2 cellular contexts compared by ENCODE assay signal in genomic region chr20:34004227-34004626, GRCh38.
TF ChIP-seq lines count a peak whose summit lies in the region.

No MANE protein-coding gene starts in this region.

TF ChIP-seq in GM23338, 12 proteins besides CTCF, POLR2A, EP300 and RAD21:
- TF ChIP-seq CREB1 (CRISPR knock-in tag; IDR thresholded peaks at IDR 0.05; ENCODE audit: low read depth) (no peak), EZH2phosphoT487 (IDR thresholded peaks at IDR 0.05; ENCODE audit: unreplicated experiment) (no peak), REST (IDR thresholded peaks at IDR 0.05; ENCODE audit: unreplicated experiment) (no peak), STAT1 (IDR thresholded peaks at IDR 0.05; ENCODE audit: unreplicated experiment) (no peak), ETS1 (IDR thresholded peaks at IDR 0.05) (no peak), ZNF462 (CRISPR knock-in tag; IDR thresholded peaks at IDR 0.05) (no peak), JUNB (IDR thresholded peaks at IDR 0.05; ENCODE audit: unreplicated experiment) (no peak), POLR2AphosphoS5 (IDR thresholded peaks at IDR 0.05; ENCODE audit: low read depth) (no peak), ZNF114 (CRISPR knock-in tag; IDR thresholded peaks at IDR 0.05) (no peak), EZH2 (IDR thresholded peaks at IDR 0.05; ENCODE audit: low read depth, unreplicated experiment) (no peak), NANOG (IDR thresholded peaks at IDR 0.05; ENCODE audit: borderline replicate concordance) (no peak), ZNF331 (CRISPR knock-in tag; IDR thresholded peaks at IDR 0.05; ENCODE audit: low read depth) (no peak)

TF ChIP-seq in K562, 482 proteins besides CTCF, POLR2A, EP300 and RAD21:
- TF ChIP-seq ARID1B (IDR thresholded peaks at IDR 0.05) (peak; percentile 47), TRIM24 (IDR thresholded peaks at IDR 0.05) (peak; percentile 19 to 49; a peak in 1 of 4 replicates), TEAD4 (IDR thresholded peaks at IDR 0.05; ENCODE audit: low read length) (peak; percentile 53; the same call in 1 of the 2 replicates), TEAD4 (CRISPR knock-in tag; IDR thresholded peaks at IDR 0.05; ENCODE audit: borderline replicate concordance) (no peak), SETDB1 (IDR thresholded peaks at IDR 0.05; ENCODE audit: low read length) (no peak), HSF4 (CRISPR knock-in tag; IDR thresholded peaks at IDR 0.05; ENCODE audit: borderline replicate concordance) (no peak), TCF3 (CRISPR knock-in tag; IDR thresholded peaks at IDR 0.05) (peak; percentile 64), POLR2AphosphoS5 (IDR thresholded peaks at IDR 0.05; ENCODE audit: control insufficient read depth, insufficient read depth, low read depth, low read length) (peak; percentile 32; the same call in 1 of the 2 replicates), CTBP1 (IDR thresholded peaks at IDR 0.05; ENCODE audit: borderline replicate concordance) (0 out of 2 replicates have a peak, but pooled peaks have one; percentile 27), TAL1 (IDR thresholded peaks at IDR 0.05) (peak; percentile 56; the same call in 1 of the 2 replicates), KDM1A (IDR thresholded peaks at IDR 0.05) (peak in 1 of 2 experiments; percentile 31; a peak in 1 of 4 replicates), CBFA2T2 (conservative IDR thresholded peaks at IDR 0.05) (peak; percentile 70), CBFA2T3 (IDR thresholded peaks at IDR 0.05) (peak; percentile 85), SUPT5H (IDR thresholded peaks at IDR 0.05) (no peak), PRDM10 (IDR thresholded peaks at IDR 0.05; ENCODE audit: partially characterized antibody) (no peak), STAG1 (CRISPR knock-in tag; IDR thresholded peaks at IDR 0.05; ENCODE audit: borderline replicate concordance) (no peak), NCOR1 (IDR thresholded peaks at IDR 0.05) (peak; percentile 61; the same call in 1 of the 2 replicates), MAFG (tag; conservative IDR thresholded peaks at IDR 0.05) (no peak)
